In the genomic region with DNA sequence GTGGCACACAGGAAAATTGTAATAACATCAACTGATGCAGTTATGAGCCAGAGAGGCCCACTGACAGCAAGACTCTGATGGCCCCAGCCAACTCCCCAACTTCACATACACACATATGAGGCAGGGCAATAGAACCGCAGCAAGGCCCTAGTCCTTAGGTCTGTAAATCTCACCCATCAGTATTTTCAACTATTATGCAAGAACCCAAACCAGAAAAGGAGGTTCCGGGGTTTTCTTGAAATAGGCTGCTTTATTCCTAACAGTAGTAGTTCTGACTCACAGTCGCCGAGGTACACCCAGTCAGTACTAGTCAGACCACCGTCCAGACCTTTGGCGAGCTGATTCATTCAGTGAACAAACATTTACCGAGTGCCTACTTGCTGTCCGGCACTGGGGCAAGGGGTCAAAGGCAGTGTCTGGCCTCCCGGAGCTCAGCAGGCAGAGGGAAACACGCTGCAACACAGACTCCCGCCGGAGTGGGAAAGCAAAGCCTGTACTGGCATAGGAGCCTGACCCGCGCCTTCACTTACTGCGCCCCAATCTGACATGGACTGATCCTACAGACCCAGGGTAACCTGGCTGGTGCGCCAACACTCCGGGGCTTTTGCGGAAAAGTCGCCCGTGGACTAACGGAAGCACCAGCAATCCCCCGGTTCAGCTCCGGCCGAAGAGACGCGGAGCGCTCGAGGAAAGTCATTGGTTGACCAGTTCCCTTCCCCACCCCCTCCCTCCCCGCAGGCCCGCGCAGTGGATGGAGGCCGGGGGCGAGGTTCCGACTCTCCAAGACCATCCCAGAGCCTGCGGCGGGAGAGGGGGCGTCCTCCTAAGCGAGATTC, we compare ENCODE assay signal across 1 cellular context.
TF ChIP-seq lines count a peak whose summit lies in the region.

No MANE protein-coding gene starts in this region.

TF ChIP-seq in HEK293, 187 proteins besides CTCF, POLR2A, EP300 and RAD21 (continued from another document):
- TF ChIP-seq ZNF169 (tag by site-specific recombination; IDR thresholded peaks at IDR 0.05) = no peak
- no peak for TF ChIP-seq PATZ1 (tag by site-specific recombination; IDR thresholded peaks at IDR 0.05)
- TF ChIP-seq, protein P1, sequence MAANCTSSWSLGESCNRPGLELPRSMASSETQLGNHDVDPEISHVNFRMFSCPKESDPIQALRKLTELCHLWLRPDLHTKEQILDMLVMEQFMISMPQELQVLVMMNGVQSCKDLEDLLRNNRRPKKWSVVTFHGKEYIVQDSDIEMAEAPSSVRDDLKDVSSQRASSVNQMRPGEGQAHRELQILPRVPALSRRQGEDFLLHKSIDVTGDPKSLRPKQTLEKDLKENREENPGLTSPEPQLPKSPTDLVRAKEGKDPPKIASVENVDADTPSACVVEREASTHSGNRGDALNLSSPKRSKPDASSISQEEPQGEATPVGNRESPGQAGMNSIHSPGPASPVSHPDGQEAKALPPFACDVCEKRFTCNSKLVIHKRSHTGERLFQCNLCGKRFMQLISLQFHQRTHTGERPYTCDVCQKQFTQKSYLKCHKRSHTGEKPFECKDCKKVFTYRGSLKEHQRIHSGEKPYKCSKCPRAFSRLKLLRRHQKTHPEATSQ (tag by site-specific recombination; IDR thresholded peaks at IDR 0.05) = no peak
- 0 out of 2 replicates have a peak, but pooled peaks have one; percentile 13 for TF ChIP-seq GLIS1 (tag by site-specific recombination; IDR thresholded peaks at IDR 0.05)
- TF ChIP-seq ZFP37 (tag by site-specific recombination; IDR thresholded peaks at IDR 0.05) = no peak
- peak; percentile 31; the same call in 1 of the 2 replicates for TF ChIP-seq ZNF501 (tag by site-specific recombination; IDR thresholded peaks at IDR 0.05)
- TF ChIP-seq ZBTB10 (tag by site-specific recombination; IDR thresholded peaks at IDR 0.05) = 0 out of 2 replicates have a peak, but pooled peaks have one; percentile 9
- TF ChIP-seq ZNF629 (tag by site-specific recombination; IDR thresholded peaks at IDR 0.05) = 0 out of 2 replicates have a peak, but pooled peaks have one; percentile 10
- TF ChIP-seq SALL2 (tag by site-specific recombination; IDR thresholded peaks at IDR 0.05; ENCODE audit: borderline replicate concordance) = no peak
- peak; percentile 51; the same call in 1 of the 2 replicates for TF ChIP-seq ZNF600 (tag by site-specific recombination; IDR thresholded peaks at IDR 0.05)
